Comparison of ENCODE assay signal across 8 cellular contexts in the genomic region with DNA sequence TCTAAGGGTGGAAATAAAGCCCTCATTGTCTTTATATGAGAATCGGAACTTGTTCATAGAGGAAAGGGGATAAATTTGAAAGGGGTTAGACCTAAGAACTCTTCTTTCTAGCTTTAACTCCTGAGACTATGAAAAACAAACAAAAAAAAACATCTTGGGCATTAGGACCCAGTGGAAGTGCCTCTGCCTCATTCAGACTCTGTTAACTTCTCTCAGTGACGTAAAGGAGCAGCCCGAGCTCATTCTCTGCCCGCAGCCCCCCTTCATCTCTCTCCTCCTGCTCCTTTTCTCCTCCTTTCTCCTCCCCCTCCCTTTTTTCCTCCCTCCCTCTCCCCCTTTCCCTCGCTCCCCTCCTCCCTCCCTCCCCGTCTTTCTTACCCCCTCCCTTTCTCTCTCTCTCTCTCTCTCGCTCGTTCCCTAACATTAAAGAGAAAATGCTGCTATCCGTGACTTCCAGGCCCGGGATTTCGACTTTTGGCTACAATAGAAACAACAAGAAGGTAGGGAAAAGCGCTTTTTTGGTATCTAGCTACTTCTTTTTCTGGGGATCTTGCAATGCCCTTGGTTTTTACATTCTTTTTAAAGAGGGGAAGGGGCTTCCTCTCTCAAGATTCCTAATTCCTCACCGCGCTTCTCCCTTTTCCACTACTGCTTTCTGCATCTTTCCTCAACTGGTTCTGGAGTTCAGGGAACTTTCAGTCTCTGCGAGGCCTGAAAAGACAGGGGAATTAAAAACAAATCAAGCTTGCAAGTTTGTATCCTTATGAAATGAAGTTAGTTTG. TPM values are rescaled to one million over a fixed set of nuclear protein-coding genes. Genes with fewer than 3 reads are reported as not detected.
DNase-seq lines count a peak whose midpoint lies in the region; ATAC-seq and TF ChIP-seq lines count a peak whose summit lies in the region.

A gene with protein sequence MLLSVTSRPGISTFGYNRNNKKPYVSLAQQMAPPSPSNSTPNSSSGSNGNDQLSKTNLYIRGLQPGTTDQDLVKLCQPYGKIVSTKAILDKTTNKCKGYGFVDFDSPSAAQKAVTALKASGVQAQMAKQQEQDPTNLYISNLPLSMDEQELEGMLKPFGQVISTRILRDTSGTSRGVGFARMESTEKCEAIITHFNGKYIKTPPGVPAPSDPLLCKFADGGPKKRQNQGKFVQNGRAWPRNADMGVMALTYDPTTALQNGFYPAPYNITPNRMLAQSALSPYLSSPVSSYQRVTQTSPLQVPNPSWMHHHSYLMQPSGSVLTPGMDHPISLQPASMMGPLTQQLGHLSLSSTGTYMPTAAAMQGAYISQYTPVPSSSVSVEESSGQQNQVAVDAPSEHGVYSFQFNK (plus strand): TSS at position 231 of the 782 bp plus-strand sequence. CDS start 204 bp downstream, at position 435.

- H3K36me3 Mint-ChIP-seq in mesothelial cell of epicardium, result no peaks in the 10 kb centered on the region
- no peaks in the 10 kb centered on the region for H3K36me3 Mint-ChIP-seq in stimulated activated naive CD8-positive, alpha-beta T cell treated with anti-CD3 and anti-CD28 coated beads, Interleukin-15, Interleukin-2, amounts not matched to agents 100 ng/mL and 50 ng/mL, for 24 hours (ENCODE audit: low read depth)

- no peaks in the 10 kb centered on the region for H3K27me3 Mint-ChIP-seq in mesothelial cell of epicardium (ENCODE audit: low read depth)
- no peaks in the 10 kb centered on the region for H3K27me3 Mint-ChIP-seq in stimulated activated naive CD8-positive, alpha-beta T cell treated with anti-CD3 and anti-CD28 coated beads, Interleukin-15, Interleukin-2, amounts not matched to agents 100 ng/mL and 50 ng/mL, for 24 hours

- H3K9me3 Mint-ChIP-seq in mesothelial cell of epicardium, result no peaks in the 10 kb centered on the region
- H3K9me3 Mint-ChIP-seq in stimulated activated naive CD8-positive, alpha-beta T cell treated with anti-CD3 and anti-CD28 coated beads, Interleukin-15, Interleukin-2, amounts not matched to agents 100 ng/mL and 50 ng/mL, for 24 hours, result no peaks in the 10 kb centered on the region

- peak within 1 kb of the TSS; percentile 98 for H3K27ac Mint-ChIP-seq in mesothelial cell of epicardium
- H3K27ac Mint-ChIP-seq in stimulated activated naive CD8-positive, alpha-beta T cell treated with anti-CD3 and anti-CD28 coated beads, Interleukin-15, Interleukin-2, amounts not matched to agents 100 ng/mL and 50 ng/mL, for 24 hours, result peak within 1 kb of the TSS; percentile 38

- DNase-seq in D341Med (ENCODE audit: low spot score) (peak; percentile 79), NOMO-1 (lab: John Stamatoyannopoulos, UW; ENCODE audit: unreplicated experiment in 2 of 2) (peak; percentile 32 to 64), activated T-cell treated with anti-CD3 and anti-CD28 coated beads for 4 hours (peak; percentile 4), erythroblast (lab: John Stamatoyannopoulos, UW) (peak; percentile 28 to 35), mesothelial cell of epicardium (ENCODE audit: low spot score in 2 of 2, unreplicated experiment in 2 of 2) (peak; percentile 61)

- no peak for TF ChIP-seq CTCF in mesothelial cell of epicardium (IDR thresholded peaks at IDR 0.05; ENCODE audit: unreplicated experiment)

- H3K4me3 Mint-ChIP-seq in mesothelial cell of epicardium, result peak within 1 kb of the TSS; percentile 81
- H3K4me3 Mint-ChIP-seq in stimulated activated naive CD8-positive, alpha-beta T cell treated with anti-CD3 and anti-CD28 coated beads, Interleukin-15, Interleukin-2, amounts not matched to agents 100 ng/mL and 50 ng/mL, for 24 hours, result peak within 1 kb of the TSS; percentile 71

- TF ChIP-seq POLR2A in erythroblast (IDR thresholded peaks at IDR 0.05; ENCODE audit: low read length), result no peak

- peaks cover 48% of the 10 kb centered on the region for H3K4me1 Mint-ChIP-seq in mesothelial cell of epicardium
- H3K4me1 Mint-ChIP-seq in stimulated activated naive CD8-positive, alpha-beta T cell treated with anti-CD3 and anti-CD28 coated beads, Interleukin-15, Interleukin-2, amounts not matched to agents 100 ng/mL and 50 ng/mL, for 24 hours (ENCODE audit: low read depth), result peaks cover 31% of the 10 kb centered on the region

- ATAC-seq in HG03520 (IDR thresholded peaks at IDR 0.05; ENCODE audit: unreplicated experiment) (peak; percentile 53), HG03565 (IDR thresholded peaks at IDR 0.05; ENCODE audit: unreplicated experiment) (no peak)

RNA-seq across cellular contexts. Expression of the gene that starts here (rescaled TPM):
- 78.0 to 89.3 TPM (median 84.3 TPM) in 3 replicates for total RNA-seq in mesothelial cell of epicardium

Comparison
In these comparisons a context has a peak if more than half of its experiments do, and no peak if none do; other contexts are left out.
1. DNase-seq: peak in every context shown above with its lines; median percentile 79 in D341Med; 61 in mesothelial cell of epicardium; 48 in NOMO-1; 32 in erythroblast; 4 in activated T-cell treated with anti-CD3 and anti-CD28 coated beads for 4 hours.